Comparison of ENCODE assay signal across 1 cellular context in the genomic region with DNA sequence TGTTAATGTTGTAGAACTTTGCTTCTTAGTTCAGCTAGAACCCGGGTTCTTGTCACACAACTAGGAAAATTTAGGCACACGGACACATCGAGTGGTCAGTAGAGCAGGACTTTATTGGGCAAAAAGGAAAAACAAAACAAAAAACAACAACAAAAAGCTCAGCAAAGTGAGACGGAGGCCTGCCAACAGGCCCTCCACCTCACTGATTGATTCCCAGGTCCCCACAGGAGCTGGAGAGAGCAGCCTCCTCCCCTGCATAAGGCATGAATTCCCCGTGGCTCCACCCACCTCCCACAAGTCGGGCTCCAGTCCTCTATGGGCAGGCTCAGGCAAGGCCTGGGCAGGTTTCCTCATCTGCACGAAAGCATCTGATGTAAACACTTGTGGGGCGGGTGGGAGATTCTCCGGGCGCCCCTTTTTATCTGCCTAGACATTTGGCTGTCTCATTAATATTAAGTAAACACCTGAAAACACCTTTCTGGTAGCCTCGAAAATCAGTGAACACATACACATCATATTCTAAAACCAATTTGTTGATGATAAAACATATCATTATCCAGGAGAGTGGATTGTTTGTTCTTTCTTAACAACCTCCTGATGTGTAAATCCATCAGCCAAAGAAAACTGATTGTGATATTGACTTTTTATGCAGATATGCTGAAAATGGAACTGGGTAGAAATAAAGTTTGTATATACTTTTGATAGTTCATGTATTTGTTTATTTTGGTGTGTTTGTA.
TF ChIP-seq lines count a peak whose summit lies in the region.

No MANE protein-coding gene starts in this region.

TF ChIP-seq in A549, 52 proteins besides CTCF, POLR2A, EP300 and RAD21 (continued from another document):
- no peak for TF ChIP-seq EHMT2 (IDR thresholded peaks at IDR 0.05; ENCODE audit: low read depth)
- TF ChIP-seq, protein P1, sequence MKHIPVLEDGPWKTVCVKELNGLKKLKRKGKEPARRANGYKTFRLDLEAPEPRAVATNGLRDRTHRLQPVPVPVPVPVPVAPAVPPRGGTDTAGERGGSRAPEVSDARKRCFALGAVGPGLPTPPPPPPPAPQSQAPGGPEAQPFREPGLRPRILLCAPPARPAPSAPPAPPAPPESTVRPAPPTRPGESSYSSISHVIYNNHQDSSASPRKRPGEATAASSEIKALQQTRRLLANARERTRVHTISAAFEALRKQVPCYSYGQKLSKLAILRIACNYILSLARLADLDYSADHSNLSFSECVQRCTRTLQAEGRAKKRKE (CRISPR knock-in tag; IDR thresholded peaks at IDR 0.05; ENCODE audit: low read depth) = 0 out of 2 replicates have a peak, but pooled peaks have one; percentile 34
- TF ChIP-seq, protein P2, sequence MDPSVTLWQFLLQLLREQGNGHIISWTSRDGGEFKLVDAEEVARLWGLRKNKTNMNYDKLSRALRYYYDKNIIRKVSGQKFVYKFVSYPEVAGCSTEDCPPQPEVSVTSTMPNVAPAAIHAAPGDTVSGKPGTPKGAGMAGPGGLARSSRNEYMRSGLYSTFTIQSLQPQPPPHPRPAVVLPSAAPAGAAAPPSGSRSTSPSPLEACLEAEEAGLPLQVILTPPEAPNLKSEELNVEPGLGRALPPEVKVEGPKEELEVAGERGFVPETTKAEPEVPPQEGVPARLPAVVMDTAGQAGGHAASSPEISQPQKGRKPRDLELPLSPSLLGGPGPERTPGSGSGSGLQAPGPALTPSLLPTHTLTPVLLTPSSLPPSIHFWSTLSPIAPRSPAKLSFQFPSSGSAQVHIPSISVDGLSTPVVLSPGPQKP (IDR thresholded peaks at IDR 0.05; ENCODE audit: low read depth, low read length) = no peak
- no peak for TF ChIP-seq NR3C1 (IDR thresholded peaks at IDR 0.05)
- no peak for TF ChIP-seq ZC3H11A (IDR thresholded peaks at IDR 0.05)
- no peak for TF ChIP-seq SMC3 (IDR thresholded peaks at IDR 0.05)
- TF ChIP-seq RARB (CRISPR knock-in tag; IDR thresholded peaks at IDR 0.05) = no peak
- TF ChIP-seq, protein P3, sequence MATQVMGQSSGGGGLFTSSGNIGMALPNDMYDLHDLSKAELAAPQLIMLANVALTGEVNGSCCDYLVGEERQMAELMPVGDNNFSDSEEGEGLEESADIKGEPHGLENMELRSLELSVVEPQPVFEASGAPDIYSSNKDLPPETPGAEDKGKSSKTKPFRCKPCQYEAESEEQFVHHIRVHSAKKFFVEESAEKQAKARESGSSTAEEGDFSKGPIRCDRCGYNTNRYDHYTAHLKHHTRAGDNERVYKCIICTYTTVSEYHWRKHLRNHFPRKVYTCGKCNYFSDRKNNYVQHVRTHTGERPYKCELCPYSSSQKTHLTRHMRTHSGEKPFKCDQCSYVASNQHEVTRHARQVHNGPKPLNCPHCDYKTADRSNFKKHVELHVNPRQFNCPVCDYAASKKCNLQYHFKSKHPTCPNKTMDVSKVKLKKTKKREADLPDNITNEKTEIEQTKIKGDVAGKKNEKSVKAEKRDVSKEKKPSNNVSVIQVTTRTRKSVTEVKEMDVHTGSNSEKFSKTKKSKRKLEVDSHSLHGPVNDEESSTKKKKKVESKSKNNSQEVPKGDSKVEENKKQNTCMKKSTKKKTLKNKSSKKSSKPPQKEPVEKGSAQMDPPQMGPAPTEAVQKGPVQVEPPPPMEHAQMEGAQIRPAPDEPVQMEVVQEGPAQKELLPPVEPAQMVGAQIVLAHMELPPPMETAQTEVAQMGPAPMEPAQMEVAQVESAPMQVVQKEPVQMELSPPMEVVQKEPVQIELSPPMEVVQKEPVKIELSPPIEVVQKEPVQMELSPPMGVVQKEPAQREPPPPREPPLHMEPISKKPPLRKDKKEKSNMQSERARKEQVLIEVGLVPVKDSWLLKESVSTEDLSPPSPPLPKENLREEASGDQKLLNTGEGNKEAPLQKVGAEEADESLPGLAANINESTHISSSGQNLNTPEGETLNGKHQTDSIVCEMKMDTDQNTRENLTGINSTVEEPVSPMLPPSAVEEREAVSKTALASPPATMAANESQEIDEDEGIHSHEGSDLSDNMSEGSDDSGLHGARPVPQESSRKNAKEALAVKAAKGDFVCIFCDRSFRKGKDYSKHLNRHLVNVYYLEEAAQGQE (IDR thresholded peaks at IDR 0.05) = no peak
